Comparison of ENCODE assay signal across 8 cellular contexts in the genomic region with DNA sequence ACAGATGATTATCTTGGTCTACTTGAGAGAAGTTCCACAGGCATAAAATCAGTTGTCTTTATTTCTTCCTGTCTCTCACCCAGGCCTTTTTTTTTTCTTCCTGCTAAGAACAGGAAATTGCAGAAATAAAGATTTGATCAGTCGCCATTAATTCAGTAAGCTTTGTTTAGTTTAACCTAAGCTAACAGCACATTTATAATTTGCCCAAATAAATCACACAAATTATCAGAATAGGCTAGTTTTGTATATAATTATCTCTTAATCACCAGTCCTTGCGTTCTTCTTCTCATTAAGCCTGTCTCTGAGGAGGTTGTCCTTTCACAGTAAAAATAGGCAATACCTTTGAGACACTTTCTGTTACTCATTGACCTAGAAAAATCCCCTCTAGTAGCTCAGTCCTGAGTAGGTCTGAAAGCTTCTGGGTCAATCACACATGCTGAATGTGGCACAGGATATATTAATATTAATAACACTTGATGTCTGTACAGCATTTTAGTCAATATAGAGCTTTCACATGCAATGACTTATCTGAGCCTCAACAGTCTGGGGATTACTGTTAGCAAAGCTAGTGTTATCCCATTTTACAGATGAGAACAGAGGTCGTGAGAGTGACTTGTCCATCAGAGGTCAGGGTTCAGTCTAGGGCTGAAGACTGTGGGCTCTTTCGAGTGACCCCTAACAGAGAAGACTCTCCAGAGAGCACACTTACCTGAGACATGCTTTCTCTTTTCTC. TPM values are rescaled to one million over a fixed set of nuclear protein-coding genes. Genes with fewer than 3 reads are reported as not detected.
A peak's percentile ranks its signal among the peaks of the same experiment; 100 is the strongest.
DNase-seq lines count a peak whose midpoint lies in the region; ATAC-seq and TF ChIP-seq lines count a peak whose summit lies in the region.

No MANE protein-coding gene starts in this region.

- H3K36me3 ChIP-seq in DND-41 (ENCODE audit: insufficient read depth, low read length) (no peaks in the 10 kb centered on the region), ascending aorta (no peaks in the 10 kb centered on the region)

- H3K27me3 Mint-ChIP-seq in activated naive CD8-positive, alpha-beta T cell treated with anti-CD3 and anti-CD28 coated beads for 36 hours = no peaks in the 10 kb centered on the region

- intact Hi-C loops in ascending aorta (cut with DNase I) = no loop called here

- H4K20me1 ChIP-seq in DND-41 (ENCODE audit: insufficient read depth, low read length) = no peaks in the 10 kb centered on the region

- H3K27ac Mint-ChIP-seq in activated naive CD8-positive, alpha-beta T cell treated with anti-CD3 and anti-CD28 coated beads for 36 hours = peak overlapping the region; percentile 95

- peak overlapping the region; percentile 65 for H3K4me3 Mint-ChIP-seq in activated naive CD8-positive, alpha-beta T cell treated with anti-CD3 and anti-CD28 coated beads for 36 hours

- H3K4me1 Mint-ChIP-seq in activated naive CD8-positive, alpha-beta T cell treated with anti-CD3 and anti-CD28 coated beads for 36 hours = peaks cover 72% of the 10 kb centered on the region

- H3K4me1 ChIP-seq in DND-41 (ENCODE audit: insufficient read depth, low read length) (peaks cover 81% of the 10 kb centered on the region), ascending aorta (no peaks in the 10 kb centered on the region)

- ATAC-seq in DND-41 (ENCODE audit: insufficient read depth, low read depth) (peak; percentile 42), GM19463 (IDR thresholded peaks at IDR 0.05; ENCODE audit: unreplicated experiment) (peak; percentile 91), HG03196 (IDR thresholded peaks at IDR 0.05; ENCODE audit: unreplicated experiment) (peak; percentile 89)

- DNase-seq in DND-41 = no peak
- no peak for DNase-seq in activated naive CD8-positive, alpha-beta T cell treated with anti-CD3 and anti-CD28 coated beads for 36 hours
- DNase-seq in Ammon's horn (ENCODE audit: low spot score) = no peak
- DNase-seq in ascending aorta (ENCODE audit: low spot score in 2 of 2) = no peak
- no peak for DNase-seq in NCI-H526 (lab: John Stamatoyannopoulos, UW)
- no peak for DNase-seq in HUDEP-2 (lab: John Stamatoyannopoulos, UW; ENCODE audit: unreplicated experiment in 76 of 76)

- TF ChIP-seq CTCF in DND-41 (IDR thresholded peaks at IDR 0.05; ENCODE audit: borderline replicate concordance, extremely low read depth, low read length, poor library complexity, severe bottlenecking) (no peak), ascending aorta (IDR thresholded peaks at IDR 0.05) (no peak)

- H3K79me2 ChIP-seq in DND-41 (ENCODE audit: insufficient read depth, low read length) = peaks cover 11% of the 10 kb centered on the region

- peak overlapping the region; percentile 32 for H2AFZ ChIP-seq in DND-41 (ENCODE audit: low read depth, low read length)

- peaks cover 14% of the 10 kb centered on the region for H3K36me3 Mint-ChIP-seq in activated naive CD8-positive, alpha-beta T cell treated with anti-CD3 and anti-CD28 coated beads for 36 hours

- H3K4me3 ChIP-seq in DND-41 (ENCODE audit: low read depth in 1 of 2, low read length in 2 of 2) (peak overlapping the region in 1 of 2 experiments; percentile 24; a peak in 2 of 4 replicates), ascending aorta (no peak overlapping the region)

- H3K9me3 Mint-ChIP-seq in activated naive CD8-positive, alpha-beta T cell treated with anti-CD3 and anti-CD28 coated beads for 36 hours = peaks cover 4% of the 10 kb centered on the region

- H3K27me3 ChIP-seq in DND-41 (ENCODE audit: insufficient read depth, low read length, poor library complexity) (no peaks in the 10 kb centered on the region), ascending aorta (no peaks in the 10 kb centered on the region)

- H3K4me2 ChIP-seq in DND-41 (ENCODE audit: insufficient read depth, low read length) = peak overlapping the region; percentile 52

- H3K9me3 ChIP-seq in DND-41 (ENCODE audit: insufficient read depth, low read length, severe bottlenecking) (no peaks in the 10 kb centered on the region), ascending aorta (no peaks in the 10 kb centered on the region)

- H3K9ac ChIP-seq in DND-41 (ENCODE audit: low read depth, low read length) = peak overlapping the region; percentile 46

- H3K27ac ChIP-seq in DND-41 (ENCODE audit: low read length) (peak overlapping the region; percentile 92), ascending aorta (no peak overlapping the region)

RNA-seq across cellular contexts. Expression of a gene that starts 11.2 kb away (rescaled TPM):
- 100 to 1,000 TPM; 151 to 157 TPM for total RNA-seq in activated naive CD8-positive, alpha-beta T cell treated with anti-CD3 and anti-CD28 coated beads for 36 hours
- 8.4 TPM for total RNA-seq in ascending aorta

Comparison
In these comparisons a context has a peak if more than half of its experiments do, and no peak if none do; other contexts are left out.
1. RNA of a gene that starts 11.2 kb away (total RNA-seq): 151 to 157 TPM in activated naive CD8-positive, alpha-beta T cell treated with anti-CD3 and anti-CD28 coated beads for 36 hours; 8.4 TPM in ascending aorta (single experiment); every median in the first group is over 10 times any median in the second.
2. Peak in every context shown above with its lines, with median percentiles within 50 percentile points of each other: ATAC-seq.